Comparison of ENCODE assay signal across 8 cellular contexts in genomic region chr2:157627594-157628281, GRCh38. TPM values are rescaled to one million over a fixed set of nuclear protein-coding genes. Genes with fewer than 3 reads are reported as not detected.
DNase-seq lines count a peak whose midpoint lies in the region; ATAC-seq and TF ChIP-seq lines count a peak whose summit lies in the region.

No MANE protein-coding gene starts in this region.

- intact Hi-C loops in esophagus squamous epithelium (cut with DNase I) (no loop called here), upper lobe of right lung (cut with DNase I) (no loop called here)

- H3K27me3 ChIP-seq in esophagus squamous epithelium (peaks cover 0 to 13% (median 0%) of the 10 kb centered on the region in 4 donors), osteoblast (ENCODE audit: insufficient read depth, low read length) (peaks cover 14% of the 10 kb centered on the region), upper lobe of right lung (peaks cover 5% of the 10 kb centered on the region)

- H3K4me3 ChIP-seq in esophagus squamous epithelium (peak overlapping the region; percentile 44 to 71 (median 58)), osteoblast (ENCODE audit: insufficient read depth, low read length) (peak overlapping the region; percentile 72), upper lobe of right lung (peak overlapping the region; percentile 56)

- H3K27ac ChIP-seq in esophagus squamous epithelium, result no peak overlapping the region
- H3K27ac ChIP-seq in osteoblast (ENCODE audit: low read depth, low read length), result no peak overlapping the region
- H3K27ac ChIP-seq in upper lobe of right lung, result no peak overlapping the region

- H3K4me1 ChIP-seq in esophagus squamous epithelium (peaks cover 8 to 18% (median 9%) of the 10 kb centered on the region in 3 donors), osteoblast (ENCODE audit: insufficient read depth, low read length) (peaks cover 5% of the 10 kb centered on the region), upper lobe of right lung (peaks cover 12% of the 10 kb centered on the region)

- no peak overlapping the region for H2AFZ ChIP-seq in osteoblast (ENCODE audit: low read length)

- no peak for TF ChIP-seq CTCF in esophagus squamous epithelium (IDR thresholded peaks at IDR 0.05)
- no peak for TF ChIP-seq CTCF in osteoblast (IDR thresholded peaks at IDR 0.05; ENCODE audit: extremely low read depth, low read depth, low read length)
- TF ChIP-seq CTCF in upper lobe of right lung (IDR thresholded peaks at IDR 0.05), result no peak
- TF ChIP-seq CTCF in GM13976 (IDR thresholded peaks at IDR 0.05; ENCODE audit: borderline replicate concordance, control extremely low read depth, extremely low read depth, insufficient read depth, missing control alignments), result no peak

- no peaks in the 10 kb centered on the region for H4K20me1 ChIP-seq in osteoblast (ENCODE audit: insufficient read depth, low read length)

- H3K79me2 ChIP-seq in osteoblast (ENCODE audit: insufficient read depth, low read length), result no peaks in the 10 kb centered on the region

- H3K36me3 ChIP-seq in esophagus squamous epithelium (no peaks in the 10 kb centered on the region), osteoblast (ENCODE audit: insufficient read depth, low read length) (no peaks in the 10 kb centered on the region), upper lobe of right lung (no peaks in the 10 kb centered on the region)

- TF ChIP-seq POLR2A in esophagus squamous epithelium (IDR thresholded peaks at IDR 0.05), result no peak

- in situ Hi-C loops in GM13976 (cut with MboI; ENCODE audit: low sequenced_read_pairs, unreplicated experiment), result no loop called here

- DNase-seq in GM03348 (ENCODE audit: low spot score) (peak; percentile 10), HT1080 (ENCODE audit: low read depth) (peak; percentile 15), esophagus squamous epithelium (lab: John Stamatoyannopoulos, UW) (no peak), osteoblast (ENCODE audit: insufficient read length, low spot score, missing footprints) (peak; percentile 85), upper lobe of right lung (no peak), NCI-H2029 (lab: John Stamatoyannopoulos, UW) (no peak), GM13976 (ENCODE audit: low spot score) (no peak)
- DNase-seq in activated CD8-positive, alpha-beta memory T cell treated with anti-CD3 and anti-CD28 coated beads for 48 hours (ENCODE audit: low read depth in 2 of 3, low spot score in 2 of 3), result peak in 2 of 3 experiments; percentile 9 to 23

- 5 to 6% methylated on average over 16 to 18 of the region's 18 CpGs for WGBS in esophagus squamous epithelium, 2 donors

- peak; percentile 7 for ATAC-seq in upper lobe of right lung

- H3K4me2 ChIP-seq in osteoblast (ENCODE audit: insufficient read depth, low read length), result peak overlapping the region; percentile 92

- no peaks in the 10 kb centered on the region for H3K9me3 ChIP-seq in esophagus squamous epithelium
- no peaks in the 10 kb centered on the region for H3K9me3 ChIP-seq in osteoblast (ENCODE audit: low read depth, low read length)
- H3K9me3 ChIP-seq in upper lobe of right lung, result no peaks in the 10 kb centered on the region

RNA-seq across cellular contexts. Expression of gene ACVR1C, which starts 0.9 kb away (rescaled TPM):
- 0.05 and 0.10 TPM in 2 replicates for total RNA-seq in HT1080 (2014; rRNA removed; shearing (Covaris generic))
- 0.21 and 0.26 TPM in 2 replicates for polyA plus RNA-seq in HT1080 (2015; cell fraction: cytosol; rRNA removed)
- polyA plus RNA-seq in HT1080 (2015; cell fraction: nucleus; rRNA removed), result 0.50 and 0.52 TPM in 2 replicates
- total RNA-seq in esophagus squamous epithelium (under 1 TPM in 2 of 4 donors, not detected in 2; 0.04 to 0.19 TPM), osteoblast (0.29 and 0.36 TPM in 2 replicates), upper lobe of right lung (1.1 TPM)

Comparison
In these comparisons a context has a peak if more than half of its experiments do, and no peak if none do; other contexts are left out.
1. DNase-seq: peak in GM03348 (single experiment), HT1080 (single experiment), activated CD8-positive, alpha-beta memory T cell treated with anti-CD3 and anti-CD28 coated beads for 48 hours (2 of 3) and osteoblast (single experiment); none in esophagus squamous epithelium (single experiment), upper lobe of right lung (single experiment), NCI-H2029 (single experiment) and GM13976 (single experiment).
2. Peak in every context shown above with its lines, with median percentiles within 50 percentile points of each other: H3K4me3 ChIP-seq.